Comparison of ENCODE assay signal across 29 cellular contexts in genomic region chr2:113807634-113808196, GRCh38.
"Had no signal": no experiment of that assay in that cellular context is flagged by ENCODE, and none has a peak within 500 bp of the region (broad histone marks: within the 10 kb centered on the region; RNA-seq: fewer than 3 reads in every experiment).

No MANE protein-coding gene starts in this region.

- H3K9me3 ChIP-seq: adrenal gland, body of pancreas, esophagus muscularis mucosa, gastrocnemius medialis, heart left ventricle had no signal

- H3K36me3 ChIP-seq: adrenal gland, esophagus muscularis mucosa, gastrocnemius medialis, heart left ventricle had no signal

- H3K27ac ChIP-seq: adrenal gland, body of pancreas, esophagus muscularis mucosa, foreskin keratinocyte, gastrocnemius medialis, heart left ventricle had no signal

- ATAC-seq: activated CD4-positive, alpha-beta T cell treated with anti-CD3 and anti-CD28 coated beads for 36 hours; activated CD8-positive, alpha-beta memory T cell treated with anti-CD3 and anti-CD28 coated beads, Interleukin-2, amount 10 ng/mL, durations not matched to agents 7 days and 5 days; activated CD8-positive, alpha-beta T cell treated with anti-CD3 and anti-CD28 coated beads, Interleukin-2, amount 10 ng/mL, durations not matched to agents 7 days and 5 days; activated naive CD8-positive, alpha-beta T cell treated with anti-CD3 and anti-CD28 coated beads, Interleukin-2, amount 50 U/mL, for 24 hours; body of pancreas; effector memory CD8-positive, alpha-beta T cell; foreskin keratinocyte; gastrocnemius medialis; heart left ventricle had no signal

- H3K27me3 ChIP-seq: adrenal gland, body of pancreas, esophagus muscularis mucosa, foreskin keratinocyte, gastrocnemius medialis, heart left ventricle had no signal

- DNase-seq: activated CD4-positive, alpha-beta memory T cell treated with anti-CD3 and anti-CD28 coated beads for 36 hours; activated CD4-positive, alpha-beta T cell treated with anti-CD3 and anti-CD28 coated beads for 36 hours; activated CD4-positive, alpha-beta T cell treated with anti-CD3 and anti-CD28 coated beads, Interleukin-2, amount 10 ng/mL, durations not matched to agents 24 days and 14 days; activated CD4-positive, CD25-positive, alpha-beta regulatory T cell; activated CD4-positive, CD25-positive, alpha-beta regulatory T cell treated with anti-CD3 and anti-CD28 coated beads, Interleukin-2, amount 50 U/mL, for 72 hours; activated CD8-positive, alpha-beta memory T cell treated with anti-CD3 and anti-CD28 coated beads, Interleukin-2, amount 10 ng/mL, durations not matched to agents 7 days and 5 days; activated CD8-positive, alpha-beta memory T cell treated with anti-CD3 and anti-CD28 coated beads, Interleukin-2, amount 50 U/mL, for 4 hours; activated CD8-positive, alpha-beta T cell treated with anti-CD3 and anti-CD28 coated beads, Interleukin-2, amount 10 ng/mL, durations not matched to agents 7 days and 5 days; activated effector memory CD4-positive, alpha-beta T cell treated with anti-CD3 and anti-CD28 coated beads, Interleukin-2, amount 50 U/mL, for 16 hours; activated naive CD4-positive, alpha-beta T cell treated with anti-CD3 and anti-CD28 coated beads for 36 hours; activated naive CD8-positive, alpha-beta T cell treated with anti-CD3 and anti-CD28 coated beads for 36 hours; activated naive CD8-positive, alpha-beta T cell treated with anti-CD3 and anti-CD28 coated beads, Interleukin-2, amount 50 U/mL, for 24 hours; activated T-cell treated with anti-CD3 and anti-CD28 coated beads, Interleukin-2, amount 50 U/mL, for 1 hour; activated T-cell treated with anti-CD3 and anti-CD28 coated beads, Interleukin-2, amount 50 U/mL, for 48 hours; adrenal gland; amygdala; aorta; body of pancreas; caudate nucleus; cortex of kidney; dermis blood vessel endothelial cell; effector CD4-positive, alpha-beta T cell; effector memory CD8-positive, alpha-beta T cell; foreskin keratinocyte; gastrocnemius medialis; glutamatergic neuron; heart left ventricle; T-helper 2 cell had no signal

- H3K4me1 ChIP-seq: body of pancreas, esophagus muscularis mucosa, gastrocnemius medialis had no signal

- H3K4me3 ChIP-seq: adrenal gland, body of pancreas, esophagus muscularis mucosa, gastrocnemius medialis, heart left ventricle had no signal
